Comparison of ENCODE assay signal across 8 cellular contexts in genomic region chr6:56890683-56891429, GRCh38.
DNase-seq lines count a peak whose midpoint lies in the region; ATAC-seq, FAIRE-seq and TF ChIP-seq lines count a peak whose summit lies in the region.

No MANE protein-coding gene starts in this region.

- no peak for TF ChIP-seq CTCF in endothelial cell of umbilical vein (IDR thresholded peaks at IDR 0.05; ENCODE audit: extremely low read depth in 1 of 2, insufficient read depth in 1 of 2, low read depth in 1 of 2, low read length in 2 of 2)

- peak; percentile 10 for DNase-seq in activated naive CD4-positive, alpha-beta T cell treated with Interleukin-2 at 50 U/mL for 16 hours
- no peak for DNase-seq in activated naive CD4-positive, alpha-beta T cell treated with anti-CD3 and anti-CD28 coated beads, Interleukin-2, amount 10 ng/mL, durations not matched to agents 7 days and 5 days
- DNase-seq in NAMALWA (ENCODE audit: low spot score): peak; percentile 15
- DNase-seq in endothelial cell of umbilical vein (ENCODE audit: low read depth, low spot score): peak; percentile 71
- DNase-seq in stimulated activated naive CD8-positive, alpha-beta T cell treated with anti-CD3 and anti-CD28 coated beads, Interleukin-15, Interleukin-2, amounts not matched to agents 100 U/mL and 50 U/mL, for 24 hours: no peak
- DNase-seq in NCI-H345 (lab: John Stamatoyannopoulos, UW): no peak
- no peak for DNase-seq in NCI-H446 (lab: John Stamatoyannopoulos, UW)

- H3K9ac ChIP-seq in endothelial cell of umbilical vein (replicated peaks; ENCODE audit: extremely low read depth, insufficient read depth, low read length): no peak overlapping the region

- intact Hi-C loops in endothelial cell of umbilical vein (cut with micrococcal nuclease): loop anchor here (2.0 kb wide), 1 partner anchor 22 kb away; no protein-coding TSS in a partner anchor

- H3K4me3 Mint-ChIP-seq in activated naive CD4-positive, alpha-beta T cell treated with anti-CD3 and anti-CD28 coated beads, Interleukin-2, amount 10 ng/mL, durations not matched to agents 7 days and 5 days: no peak overlapping the region

- no peak overlapping the region for H3K4me3 ChIP-seq in endothelial cell of umbilical vein (replicated peaks in 1 of 3; ENCODE audit: insufficient read depth in 1 of 3, low read depth in 1 of 3, low read length in 3 of 3)

- peak overlapping the region; percentile 39 for H3K4me2 ChIP-seq in endothelial cell of umbilical vein (ENCODE audit: insufficient read depth, low read length)

- peaks cover 30% of the 10 kb centered on the region for H3K4me1 ChIP-seq in endothelial cell of umbilical vein (ENCODE audit: control insufficient read depth, extremely low read depth, insufficient read depth, low read length)

- no peaks in the 10 kb centered on the region for H3K9me3 ChIP-seq in endothelial cell of umbilical vein (replicated peaks; ENCODE audit: control insufficient read depth, insufficient read depth, low read length)

- peak; percentile 99 for ATAC-seq in HG02610 (IDR thresholded peaks at IDR 0.05; ENCODE audit: unreplicated experiment)
- ATAC-seq in stimulated activated naive CD8-positive, alpha-beta T cell treated with anti-CD3 and anti-CD28 coated beads, Interleukin-15, Interleukin-2, amounts not matched to agents 100 U/mL and 50 U/mL, for 24 hours: peak; percentile 46

- H3K36me3 Mint-ChIP-seq in activated naive CD4-positive, alpha-beta T cell treated with anti-CD3 and anti-CD28 coated beads, Interleukin-2, amount 10 ng/mL, durations not matched to agents 7 days and 5 days: no peaks in the 10 kb centered on the region

- H3K79me2 ChIP-seq in endothelial cell of umbilical vein (ENCODE audit: control insufficient read depth, insufficient read depth, low read length): no peaks in the 10 kb centered on the region

- CTCF ChIA-PET in activated naive CD4-positive, alpha-beta T cell treated with anti-CD3 and anti-CD28 coated beads, Interleukin-2, amount 10 ng/mL, durations not matched to agents 7 days and 5 days (lab: Charles Lee): interaction anchor here (3.5 kb wide), 1 partner anchor 13 kb away, joined by 32 read pairs; no protein-coding TSS in a partner anchor
- CTCF ChIA-PET in endothelial cell of umbilical vein (lab: Charles Lee): interaction anchor here (0.6 to 3.5 kb wide), 10 partner anchors 9 to 1088 kb away, joined by 3 to 24 read pairs (median 4); partner anchors contain the start of gene BEND6

- H4K20me1 ChIP-seq in endothelial cell of umbilical vein (replicated peaks; ENCODE audit: control insufficient read depth, extremely low read depth, insufficient read depth, low read length): no peaks in the 10 kb centered on the region

- FAIRE-seq in endothelial cell of umbilical vein (lab: Jason Lieb, UNC): peak; percentile 64

- H3K27me3 ChIP-seq in endothelial cell of umbilical vein (ENCODE audit: control insufficient read depth in 2 of 2, insufficient read depth in 2 of 2, low read length in 2 of 2): no peaks in the 10 kb centered on the region

- no peak overlapping the region for H3K27ac Mint-ChIP-seq in activated naive CD4-positive, alpha-beta T cell treated with anti-CD3 and anti-CD28 coated beads, Interleukin-2, amount 10 ng/mL, durations not matched to agents 7 days and 5 days

- no TSS peak for BruUV-seq in endothelial cell of umbilical vein (replicated peaks; lab: Mats Ljungman, UMichigan)

- no peaks in the 10 kb centered on the region for H3K9me1 ChIP-seq in endothelial cell of umbilical vein (replicated peaks; ENCODE audit: control insufficient read depth, extremely low read depth, insufficient read depth, low read length)

- H3K27ac ChIP-seq in endothelial cell of umbilical vein (ENCODE audit: insufficient read depth, low read depth, low read length): peak overlapping the region; percentile 65

- H3K27me3 Mint-ChIP-seq in activated naive CD4-positive, alpha-beta T cell treated with anti-CD3 and anti-CD28 coated beads, Interleukin-2, amount 10 ng/mL, durations not matched to agents 7 days and 5 days: no peaks in the 10 kb centered on the region

- H3K36me3 ChIP-seq in endothelial cell of umbilical vein (ENCODE audit: control insufficient read depth in 2 of 2, extremely low read depth in 1 of 2, insufficient read depth in 2 of 2, low read length in 2 of 2): no peaks in the 10 kb centered on the region

- peak; percentile 26 for TF ChIP-seq POLR2A in endothelial cell of umbilical vein (IDR thresholded peaks at IDR 0.05; ENCODE audit: low read depth, low read length)

- POLR2A ChIA-PET in endothelial cell of umbilical vein (lab: Charles Lee): no interaction called here

- peak overlapping the region; percentile 38 for H2AFZ ChIP-seq in endothelial cell of umbilical vein (ENCODE audit: low read depth, low read length)

- dilution Hi-C loops in endothelial cell of umbilical vein (cut with MboI; ENCODE audit: extremely low pct_ligation_motif_present, low sequenced_read_pairs): no loop called here

- no peaks in the 10 kb centered on the region for H3K9me3 Mint-ChIP-seq in activated naive CD4-positive, alpha-beta T cell treated with anti-CD3 and anti-CD28 coated beads, Interleukin-2, amount 10 ng/mL, durations not matched to agents 7 days and 5 days

- peaks cover 33% of the 10 kb centered on the region for H3K4me1 Mint-ChIP-seq in activated naive CD4-positive, alpha-beta T cell treated with anti-CD3 and anti-CD28 coated beads, Interleukin-2, amount 10 ng/mL, durations not matched to agents 7 days and 5 days

TF ChIP-seq in endothelial cell of umbilical vein, 7 proteins besides CTCF, POLR2A, EP300 and RAD21:
- TF ChIP-seq GATA2 (IDR thresholded peaks at IDR 0.05; ENCODE audit: insufficient read depth, insufficient read length, low read depth, low read length) (no peak), JUN (IDR thresholded peaks at IDR 0.05; ENCODE audit: borderline replicate concordance, insufficient read depth, insufficient read length, low read depth) (peak; percentile 58), MAX (IDR thresholded peaks at IDR 0.05; ENCODE audit: insufficient read depth, insufficient read length) (no peak), FOS (IDR thresholded peaks at IDR 0.05; ENCODE audit: borderline replicate concordance, insufficient read depth, low read length) (peak; percentile 68), EZH2 (IDR thresholded peaks at IDR 0.05; ENCODE audit: borderline replicate concordance, low read depth, low read length, severe bottlenecking) (no peak), POLR2AphosphoS5 (IDR thresholded peaks at IDR 0.05; ENCODE audit: insufficient read depth, low read depth, low read length) (peak; percentile 27), MYC (IDR thresholded peaks at IDR 0.05; ENCODE audit: low read depth, low read length) (no peak)

Comparison
In these comparisons a context has a peak if more than half of its experiments do, and no peak if none do; other contexts are left out.
1. DNase-seq: peak in activated naive CD4-positive, alpha-beta T cell treated with Interleukin-2 at 50 U/mL for 16 hours (single experiment), NAMALWA (single experiment) and endothelial cell of umbilical vein (single experiment); none in activated naive CD4-positive, alpha-beta T cell treated with anti-CD3 and anti-CD28 coated beads, Interleukin-2, amount 10 ng/mL, durations not matched to agents 7 days and 5 days (single experiment), stimulated activated naive CD8-positive, alpha-beta T cell treated with anti-CD3 and anti-CD28 coated beads, Interleukin-15, Interleukin-2, amounts not matched to agents 100 U/mL and 50 U/mL, for 24 hours (single experiment), NCI-H345 (single experiment) and NCI-H446 (0 of 2).